In genomic region chr19:39474139-39474620, GRCh38 we compare ENCODE assay signal across 9 cellular contexts. TPM values are rescaled to one million over a fixed set of nuclear protein-coding genes. Genes with fewer than 3 reads are reported as not detected.
DNase-seq lines count a peak whose midpoint lies in the region; ATAC-seq, FAIRE-seq and TF ChIP-seq lines count a peak whose summit lies in the region.
"Had no signal": no experiment of that assay in that cellular context is flagged by ENCODE, and none has a peak within 500 bp of the region (broad histone marks: within the 10 kb centered on the region; RNA-seq: fewer than 3 reads in every experiment).

No MANE protein-coding gene starts in this region.

- WGBS in GM12878 (ENCODE audit: insufficient coverage, insufficient replicate concordance, low lambda C conversion rate, missing lambda C conversion rate), result 41% methylated on average over 8 of the region's 9 CpGs

- no peaks in the 10 kb centered on the region for H4K20me1 ChIP-seq in GM12878 (ENCODE audit: control insufficient read depth, insufficient read depth)

- H3K27ac ChIP-seq in VCaP (no peak overlapping the region), GM12878 (ENCODE audit: control insufficient read depth, insufficient read depth) (no peak overlapping the region)

- H3K4me2 ChIP-seq in GM12878 (ENCODE audit: control insufficient read depth, insufficient read depth), result no peak overlapping the region

- BruUV-seq in GM12878 (replicated peaks; lab: Mats Ljungman, UMichigan), result no TSS peak

- SMC1A ChIA-PET in GM12878 (lab: Charles Lee; ENCODE audit: uncharacterized antibody, unreplicated experiment), result interaction anchor here (1.0 to 1.7 kb wide), 6 partner anchors 16 to 62 kb away, joined by 3 to 8 read pairs (median 4); partner anchors contain the start of genes EID2B and RPS16

- H3K4me1 ChIP-seq in GM12878 (ENCODE audit: control insufficient read depth, insufficient read depth, low read length), result no peaks in the 10 kb centered on the region

- no peaks in the 10 kb centered on the region for H3K79me2 ChIP-seq in GM12878 (ENCODE audit: control insufficient read depth, insufficient read depth, low read length)

- no peaks in the 10 kb centered on the region for H3K9me3 ChIP-seq in GM12878 (replicated peaks; ENCODE audit: control insufficient read depth, insufficient read depth, low read length)

- TF ChIP-seq EP300 in GM12878 (IDR thresholded peaks at IDR 0.05; ENCODE audit: borderline replicate concordance in 1 of 2, control insufficient read depth in 1 of 2, low read depth in 2 of 2, low read length in 2 of 2), result no peak

- in situ Hi-C loops in GM12878 (cut with MboI), result no loop called here

- FAIRE-seq in GM12878 (lab: Jason Lieb, UNC), result no peak

- peak; percentile 93 for ATAC-seq in GM12878
- no peak for ATAC-seq in HG02840 (IDR thresholded peaks at IDR 0.05; ENCODE audit: low FRiP score, unreplicated experiment)

- intact Hi-C loops in GM12878 (cut with micrococcal nuclease; ENCODE audit: unreplicated experiment), result loop anchor here (1.0 kb wide), 1 partner anchor 58 kb away; the partner anchor contains the start of gene EID2B

- DNase-seq in COR-L47 (lab: John Stamatoyannopoulos, UW) (peak; percentile 51), LNCaP clone FGC (ENCODE audit: low read depth) (no peak), GM12878 (ENCODE audit: low read depth, low spot score) (no peak), islet precursor cell (peak; percentile 88), H4 (ENCODE audit: low spot score) (no peak)
- peak; percentile 83 for DNase-seq in stimulated activated CD4-positive, alpha-beta T cell treated with anti-CD3 and anti-CD28 coated beads, Interleukin-4, amount 100 ng/mL, for 1 hour

- H2AFZ ChIP-seq in GM12878 (ENCODE audit: control insufficient read depth, low read depth, low read length), result no peak overlapping the region

- RAD21 ChIA-PET in GM12878 (lab: Charles Lee; ENCODE audit: unreplicated experiment), result interaction anchor here (1.1 to 1.9 kb wide), 4 partner anchors 29 to 78 kb away, joined by 4 to 6 read pairs (median 4); partner anchors contain the start of gene EID2B

- H3K4me3 ChIP-seq in LNCaP clone FGC (ENCODE audit: low read depth, low read length) (no peak overlapping the region), GM12878 (no peak overlapping the region)

- CTCF ChIA-PET in GM12878 (lab: Yijun Ruan, JAX), result interaction anchor here (0.8 to 3.9 kb wide), 27 partner anchors 11 to 201 kb away, joined by 3 to 41 read pairs (median 4); partner anchors contain the start of genes DLL3, EID2B, RPS16 and SUPT5H

- H3K36me3 ChIP-seq in GM12878 (ENCODE audit: control insufficient read depth in 2 of 2, insufficient read depth in 2 of 2, low read length in 1 of 2), result peaks cover 41 to 58% of the 10 kb centered on the region in 2 experiments

- POLR2A ChIA-PET in GM12878 (lab: Charles Lee), result no interaction called here

- no peaks in the 10 kb centered on the region for H3K27me3 ChIP-seq in GM12878 (replicated peaks in 1 of 2; ENCODE audit: control insufficient read depth in 2 of 2, insufficient read depth in 2 of 2, low read length in 1 of 2)

- H3K9ac ChIP-seq in GM12878 (ENCODE audit: control insufficient read depth, insufficient read depth, low read length), result no peak overlapping the region

- no peak for TF ChIP-seq POLR2A in GM12878 (IDR thresholded peaks at IDR 0.05; ENCODE audit: low read depth, low read length)

- TF ChIP-seq RAD21 in GM12878 (IDR thresholded peaks at IDR 0.05; ENCODE audit: insufficient read depth, low read depth, low read length), result peak; percentile 51

- TF ChIP-seq CTCF in LNCaP clone FGC (IDR thresholded peaks at IDR 0.05; ENCODE audit: control insufficient read depth, extremely low read depth, insufficient read depth) (peak; percentile 76), VCaP (conservative IDR thresholded peaks at IDR 0.05) (peak; percentile 98), GM12878 (IDR thresholded peaks at IDR 0.05 in 2 of 3, conservative IDR thresholded peaks at IDR 0.05 in 1 of 3; ENCODE audit: control insufficient read depth in 2 of 3, extremely low read depth in 1 of 3, insufficient read depth in 1 of 3, low read depth in 3 of 3, low read length in 3 of 3) (peak; percentile 65 to 94 (median 78))

RNA-seq across cellular contexts. Expression of gene TIMM50, which starts 6.5 kb away (rescaled TPM):
- total RNA-seq in GM12878 (2013; cell fraction: nucleolus; rRNA removed), result 49.3 and 62.8 TPM in 2 replicates
- 106 and 113 TPM in 2 replicates for total RNA-seq in GM12878 (2014; rRNA removed)
- total RNA-seq in GM12878 (2014; rRNA removed; fragmentation: Illumina TruSeq; extraction: Trizol), result 55.9 and 59.3 TPM in 2 replicates
- 92.0 and 95.5 TPM in 2 replicates for total RNA-seq in GM12878 (2021)
- 26.5 TPM for polyA plus RNA-seq in GM12878 (2011; ENCODE audit: low read depth)
- 93.2 and 106 TPM in 2 replicates for polyA plus RNA-seq in GM12878 (2011; rRNA removed)
- 119 and 144 TPM in 2 replicates for polyA plus RNA-seq in GM12878 (2011; cell fraction: cytosol; rRNA removed)
- 99.5 and 132 TPM in 2 replicates for polyA plus RNA-seq in GM12878 (2011; cell fraction: nucleus; rRNA removed)
- polyA plus RNA-seq in GM12878 (2012), result 46.8 and 66.1 TPM in 2 replicates
- 43.7 and 68.4 TPM in 2 replicates for polyA plus RNA-seq in GM12878 (2014; fragmentation: Illumina TruSeq; extraction: Trizol)
- polyA plus RNA-seq in GM12878 (2014; fragmentation: Nextera tagmentation; extraction: Ambion mirVana), result 10 to 100 TPM; 15.6 to 34.7 TPM
- 109 and 112 TPM in 2 replicates for polyA plus RNA-seq in GM12878 (2014; rRNA removed)
- 100 to 1,000 TPM; 133 to 146 TPM for polyA plus RNA-seq in GM12878 (2016; fragmentation: Nextera tagmentation; extraction: Ambion mirVana)
- polyA minus RNA-seq in GM12878 (2011; rRNA and poly(A)+ RNA removed), result 62.7 and 88.2 TPM in 2 replicates
- 31.9 and 36.6 TPM in 2 replicates for polyA minus RNA-seq in GM12878 (2011; cell fraction: cytosol; rRNA and poly(A)+ RNA removed)
- 22.1 and 40.0 TPM in 2 replicates for polyA minus RNA-seq in GM12878 (2011; cell fraction: nucleus; rRNA and poly(A)+ RNA removed)
- 91.9 and 122 TPM in 2 replicates for total RNA-seq in H4 (2014; rRNA removed; shearing (Covaris generic))

RNA-seq across cellular contexts. Expression of gene DLL3, which starts 24.6 kb away (rescaled TPM):
- 3.2 and 4.2 TPM in 2 replicates for total RNA-seq in GM12878 (2013; cell fraction: nucleolus; rRNA removed)
- 1.5 and 2.0 TPM in 2 replicates for total RNA-seq in GM12878 (2014; rRNA removed)
- 0.36 and 0.41 TPM in 2 replicates for total RNA-seq in GM12878 (2014; rRNA removed; fragmentation: Illumina TruSeq; extraction: Trizol)
- total RNA-seq in GM12878 (2021), result 0.93 and 1.3 TPM in 2 replicates
- polyA plus RNA-seq in GM12878 (2011; ENCODE audit: low read depth), result 0.18 TPM
- polyA plus RNA-seq in GM12878 (2011; rRNA removed), result 0.58 and 0.64 TPM in 2 replicates
- 1.2 and 1.3 TPM in 2 replicates for polyA plus RNA-seq in GM12878 (2011; cell fraction: cytosol; rRNA removed)
- polyA plus RNA-seq in GM12878 (2011; cell fraction: nucleus; rRNA removed), result 2.0 and 2.1 TPM in 2 replicates
- polyA plus RNA-seq in GM12878 (2012), result 0.58 and 0.62 TPM in 2 replicates
- 0.06 and 0.22 TPM in 2 replicates for polyA plus RNA-seq in GM12878 (2014; fragmentation: Illumina TruSeq; extraction: Trizol)
- polyA plus RNA-seq in GM12878 (2014; fragmentation: Nextera tagmentation; extraction: Ambion mirVana), result under 1 TPM; 0.18 to 0.57 TPM
- 1.5 and 1.9 TPM in 2 replicates for polyA plus RNA-seq in GM12878 (2014; rRNA removed)
- 1 to 10 TPM; 1.4 to 1.6 TPM for polyA plus RNA-seq in GM12878 (2016; fragmentation: Nextera tagmentation; extraction: Ambion mirVana)
- 0.46 and 0.66 TPM in 2 replicates for polyA minus RNA-seq in GM12878 (2011; rRNA and poly(A)+ RNA removed)
- 1.0 TPM in 1 of 2 replicates, not detected in the other for polyA minus RNA-seq in GM12878 (2011; cell fraction: cytosol; rRNA and poly(A)+ RNA removed)
- polyA minus RNA-seq in GM12878 (2011; cell fraction: nucleus; rRNA and poly(A)+ RNA removed), result 0.85 and 1.6 TPM in 2 replicates
- 2.0 and 2.2 TPM in 2 replicates for total RNA-seq in H4 (2014; rRNA removed; shearing (Covaris generic))

RNA-seq across cellular contexts. Expression of gene SUPT5H, which starts 28.8 kb away (rescaled TPM):
- 120 and 136 TPM in 2 replicates for total RNA-seq in GM12878 (2013; cell fraction: nucleolus; rRNA removed)
- total RNA-seq in GM12878 (2014; rRNA removed), result 87.8 and 93.6 TPM in 2 replicates
- 48.9 and 51.5 TPM in 2 replicates for total RNA-seq in GM12878 (2014; rRNA removed; fragmentation: Illumina TruSeq; extraction: Trizol)
- 119 and 138 TPM in 2 replicates for total RNA-seq in GM12878 (2021)
- 145 TPM for polyA plus RNA-seq in GM12878 (2011; ENCODE audit: low read depth)
- 43.2 and 64.5 TPM in 2 replicates for polyA plus RNA-seq in GM12878 (2011; rRNA removed)
- polyA plus RNA-seq in GM12878 (2011; cell fraction: cytosol; rRNA removed), result 78.1 and 85.9 TPM in 2 replicates
- polyA plus RNA-seq in GM12878 (2011; cell fraction: nucleus; rRNA removed), result 277 and 358 TPM in 2 replicates
- 121 and 139 TPM in 2 replicates for polyA plus RNA-seq in GM12878 (2012)
- 58.7 and 88.1 TPM in 2 replicates for polyA plus RNA-seq in GM12878 (2014; fragmentation: Illumina TruSeq; extraction: Trizol)
- polyA plus RNA-seq in GM12878 (2014; fragmentation: Nextera tagmentation; extraction: Ambion mirVana), result 10 to 100 TPM; 27.2 to 75.0 TPM
- polyA plus RNA-seq in GM12878 (2014; rRNA removed), result 79.1 and 87.0 TPM in 2 replicates
- 100 to 1,000 TPM; 188 to 194 TPM for polyA plus RNA-seq in GM12878 (2016; fragmentation: Nextera tagmentation; extraction: Ambion mirVana)
- 63.9 and 89.8 TPM in 2 replicates for polyA minus RNA-seq in GM12878 (2011; rRNA and poly(A)+ RNA removed)
- polyA minus RNA-seq in GM12878 (2011; cell fraction: cytosol; rRNA and poly(A)+ RNA removed), result 38.8 and 43.0 TPM in 2 replicates
- polyA minus RNA-seq in GM12878 (2011; cell fraction: nucleus; rRNA and poly(A)+ RNA removed), result 42.1 and 76.8 TPM in 2 replicates
- 70.1 and 75.0 TPM in 2 replicates for total RNA-seq in H4 (2014; rRNA removed; shearing (Covaris generic))

RNA-seq across cellular contexts. Expression of gene RPS16, which starts 38.4 kb away (rescaled TPM):
- 10.8 and 16.1 TPM in 2 replicates for total RNA-seq in GM12878 (2013; cell fraction: nucleolus; rRNA removed)
- 1,897 and 2,276 TPM in 2 replicates for total RNA-seq in GM12878 (2014; rRNA removed)
- total RNA-seq in GM12878 (2014; rRNA removed; fragmentation: Illumina TruSeq; extraction: Trizol), result 144 and 148 TPM in 2 replicates
- total RNA-seq in GM12878 (2021), result 3,603 and 3,713 TPM in 2 replicates
- 5,627 TPM for polyA plus RNA-seq in GM12878 (2011; ENCODE audit: low read depth)
- 1,202 and 1,881 TPM in 2 replicates for polyA plus RNA-seq in GM12878 (2011; rRNA removed)
- polyA plus RNA-seq in GM12878 (2011; cell fraction: cytosol; rRNA removed), result 7,530 and 7,949 TPM in 2 replicates
- polyA plus RNA-seq in GM12878 (2011; cell fraction: nucleus; rRNA removed), result 2,024 and 2,282 TPM in 2 replicates
- polyA plus RNA-seq in GM12878 (2012), result 5,175 and 6,218 TPM in 2 replicates
- polyA plus RNA-seq in GM12878 (2014; fragmentation: Illumina TruSeq; extraction: Trizol), result 1,250 and 2,410 TPM in 2 replicates
- 1,000 to 10,000 TPM; 3,810 to 4,177 TPM for polyA plus RNA-seq in GM12878 (2014; fragmentation: Nextera tagmentation; extraction: Ambion mirVana)
- polyA plus RNA-seq in GM12878 (2014; rRNA removed), result 4,404 and 4,810 TPM in 2 replicates
- 1,000 to 10,000 TPM; 1,821 to 1,829 TPM for polyA plus RNA-seq in GM12878 (2016; fragmentation: Nextera tagmentation; extraction: Ambion mirVana)
- 1,788 and 3,301 TPM in 2 replicates for polyA minus RNA-seq in GM12878 (2011; rRNA and poly(A)+ RNA removed)
- 1,375 and 1,377 TPM in 2 replicates for polyA minus RNA-seq in GM12878 (2011; cell fraction: cytosol; rRNA and poly(A)+ RNA removed)
- polyA minus RNA-seq in GM12878 (2011; cell fraction: nucleus; rRNA and poly(A)+ RNA removed), result 333 and 402 TPM in 2 replicates
- 8.0 and 83.0 TPM in 2 replicates for total RNA-seq in H4 (2014; rRNA removed; shearing (Covaris generic))

RNA-seq across cellular contexts. Expression of gene SELENOV, which starts 40.8 kb away (rescaled TPM):
- total RNA-seq in GM12878 (2013; cell fraction: nucleolus; rRNA removed), result not detected in 2 replicates
- not detected in 2 replicates for total RNA-seq in GM12878 (2014; rRNA removed)
- not detected in 2 replicates for total RNA-seq in GM12878 (2014; rRNA removed; fragmentation: Illumina TruSeq; extraction: Trizol)
- not detected in 2 replicates for total RNA-seq in GM12878 (2021)
- polyA plus RNA-seq in GM12878 (2011; ENCODE audit: low read depth), result not detected
- polyA plus RNA-seq in GM12878 (2011; rRNA removed), result not detected in 2 replicates
- not detected in 2 replicates for polyA plus RNA-seq in GM12878 (2011; cell fraction: cytosol; rRNA removed)
- not detected in 2 replicates for polyA plus RNA-seq in GM12878 (2011; cell fraction: nucleus; rRNA removed)
- not detected in 2 replicates for polyA plus RNA-seq in GM12878 (2012)
- polyA plus RNA-seq in GM12878 (2014; fragmentation: Illumina TruSeq; extraction: Trizol), result not detected in 2 replicates
- polyA plus RNA-seq in GM12878 (2014; fragmentation: Nextera tagmentation; extraction: Ambion mirVana), result not detected
- polyA plus RNA-seq in GM12878 (2014; rRNA removed), result not detected in 2 replicates
- not detected for polyA plus RNA-seq in GM12878 (2016; fragmentation: Nextera tagmentation; extraction: Ambion mirVana)
- polyA minus RNA-seq in GM12878 (2011; rRNA and poly(A)+ RNA removed), result not detected in 2 replicates
- polyA minus RNA-seq in GM12878 (2011; cell fraction: cytosol; rRNA and poly(A)+ RNA removed), result not detected in 2 replicates
- polyA minus RNA-seq in GM12878 (2011; cell fraction: nucleus; rRNA and poly(A)+ RNA removed), result not detected in 2 replicates
- not detected in 2 replicates for total RNA-seq in H4 (2014; rRNA removed; shearing (Covaris generic))
- total RNA-seq: LHCN-M2 had no signal

Comparison
In these comparisons a context has a peak if more than half of its experiments do, and no peak if none do; other contexts are left out.
1. DNase-seq: peak in COR-L47 (single experiment), islet precursor cell (single experiment) and stimulated activated CD4-positive, alpha-beta T cell treated with anti-CD3 and anti-CD28 coated beads, Interleukin-4, amount 100 ng/mL, for 1 hour (single experiment); none in LNCaP clone FGC (single experiment), GM12878 (single experiment) and H4 (single experiment).
2. Peak in every context shown above with its lines, with median percentiles within 50 percentile points of each other: CTCF ChIP-seq.